In genomic region chr16:9446471-9447194, GRCh38 we compare ENCODE assay signal across 22 cellular contexts.
DNase-seq lines count a peak whose midpoint lies in the region; ATAC-seq lines count a peak whose summit lies in the region.
"Had no signal": no experiment of that assay in that cellular context is flagged by ENCODE, and none has a peak within 500 bp of the region (broad histone marks: within the 10 kb centered on the region; RNA-seq: fewer than 3 reads in every experiment).

No MANE protein-coding gene starts in this region.

- H3K4me2 ChIP-seq in mesendoderm (ENCODE audit: low read length), result no peak overlapping the region
- H3K4me2 ChIP-seq in neuronal stem cell (ENCODE audit: insufficient read depth, low read length, poor library complexity, severe bottlenecking), result no peak overlapping the region
- H3K4me2 ChIP-seq: PC-9 had no signal

- no peak overlapping the region for H2BK12ac ChIP-seq in neuronal stem cell (ENCODE audit: low read length)

- no peak overlapping the region for H2BK120ac ChIP-seq in mesendoderm (ENCODE audit: low read depth, low read length)
- H2BK120ac ChIP-seq in neuronal stem cell (ENCODE audit: low read depth, low read length), result no peak overlapping the region

- no peak overlapping the region for H3K14ac ChIP-seq in neuronal stem cell (ENCODE audit: low read length)

- no peak overlapping the region for H4K91ac ChIP-seq in neuronal stem cell (ENCODE audit: low read depth, low read length, poor library complexity)

- no CpG with 5 or more reads among the region's 6 CpGs for whole genome bisulfite sequencing in mesendoderm (ENCODE audit: extremely low coverage, insufficient coverage, low lambda C conversion rate)
- no CpG with 5 or more reads among the region's 6 CpGs for WGBS in neuronal stem cell (ENCODE audit: extremely low coverage in 2 of 2, insufficient read length in 2 of 2, insufficient replicate concordance in 1 of 2), 2 donors

- no peak overlapping the region for H3K23ac ChIP-seq in mesendoderm (ENCODE audit: low read length)
- H3K23ac ChIP-seq in neuronal stem cell (ENCODE audit: low read depth, low read length, poor library complexity), result no peak overlapping the region

- no peak overlapping the region for H4K5ac ChIP-seq in mesendoderm (ENCODE audit: low read length)

- no peak overlapping the region for H2AFZ ChIP-seq in neuronal stem cell (ENCODE audit: low read length)
- H2AFZ ChIP-seq: PC-9 had no signal

- H3K79me1 ChIP-seq in mesendoderm (ENCODE audit: low read length), result no peaks in the 10 kb centered on the region
- H3K79me1 ChIP-seq in neuronal stem cell (ENCODE audit: low read depth, low read length), result no peaks in the 10 kb centered on the region

- H2BK5ac ChIP-seq in mesendoderm (ENCODE audit: low read length) (no peak overlapping the region), neuronal stem cell (ENCODE audit: low read length) (no peak overlapping the region)

- H3K18ac ChIP-seq in mesendoderm (ENCODE audit: low read length), result no peak overlapping the region
- H3K18ac ChIP-seq in neuronal stem cell (ENCODE audit: low read length), result no peak overlapping the region

- no peaks in the 10 kb centered on the region for H3K79me2 ChIP-seq in mesendoderm (ENCODE audit: control insufficient read depth, insufficient read depth, low read length)

- no peaks in the 10 kb centered on the region for H3K36me3 ChIP-seq in mesendoderm (ENCODE audit: control insufficient read depth, insufficient read depth, low read length)
- no peaks in the 10 kb centered on the region for H3K36me3 ChIP-seq in neuronal stem cell (replicated peaks in 1 of 2; ENCODE audit: control insufficient read depth in 2 of 2, insufficient read depth in 2 of 2, low read length in 2 of 2)
- H3K36me3 ChIP-seq: MG63, SJSA1 had no signal

- H3K27me3 ChIP-seq in mesendoderm (ENCODE audit: insufficient read depth, low read length, poor library complexity) (no peaks in the 10 kb centered on the region), neuronal stem cell (ENCODE audit: control insufficient read depth in 3 of 3, insufficient read depth in 3 of 3, low read depth in 1 of 3, low read length in 3 of 3) (no peaks in the 10 kb centered on the region)
- H3K27me3 ChIP-seq: MG63 had no signal

- H3K27ac ChIP-seq in mesendoderm (ENCODE audit: low read depth, low read length), result no peak overlapping the region
- no peak overlapping the region for H3K27ac ChIP-seq in neuronal stem cell (replicated peaks; ENCODE audit: low read length)
- H3K27ac ChIP-seq: HL-60, PC-9, SJSA1 had no signal

- H2BK15ac ChIP-seq in mesendoderm (replicated peaks; ENCODE audit: low read depth) (no peak overlapping the region), neuronal stem cell (ENCODE audit: low read length) (no peak overlapping the region)

- no peak for DNase-seq in Right ventricle myocardium superior
- DNase-seq in Right ventricle myocardium inferior (ENCODE audit: missing footprints), result no peak
- DNase-seq in left cardiac atrium, result no peak
- DNase-seq in mesendoderm, result peak; percentile 39
- no peak for DNase-seq in effector CD8-positive, alpha-beta T cell (lab: John Stamatoyannopoulos, UW)
- no peak for DNase-seq in neuronal stem cell (ENCODE audit: low spot score)
- DNase-seq: 8988T; Calu3; CD4-positive, alpha-beta T cell; DMS53; Kasumi-1; NCI-H1048; NCI-H1436; NCI-H1930; NCI-H2171; NCI-H526; PC-9 had no signal

- ATAC-seq in Right ventricle myocardium superior (ENCODE audit: poor library complexity), result peak; percentile 87
- ATAC-seq in Right ventricle myocardium inferior, result no peak
- ATAC-seq in left cardiac atrium, result peak; percentile 72
- ATAC-seq in GM21367 (IDR thresholded peaks at IDR 0.05; ENCODE audit: unreplicated experiment), result no peak
- no peak for ATAC-seq in HG02623 (IDR thresholded peaks at IDR 0.05; ENCODE audit: unreplicated experiment)

- no peak overlapping the region for H3K9ac ChIP-seq in mesendoderm (ENCODE audit: low read length)
- no peak overlapping the region for H3K9ac ChIP-seq in neuronal stem cell (ENCODE audit: low read depth, low read length, poor library complexity)

- H3K4ac ChIP-seq in mesendoderm (ENCODE audit: low read depth, low read length) (no peak overlapping the region), neuronal stem cell (ENCODE audit: low read length) (no peak overlapping the region)

- H3K56ac ChIP-seq in mesendoderm (ENCODE audit: low read length), result no peak overlapping the region

- H2AK5ac ChIP-seq in mesendoderm (ENCODE audit: low read length) (no peak overlapping the region), neuronal stem cell (ENCODE audit: low read depth, low read length) (no peak overlapping the region)

- no peak overlapping the region for H4K8ac ChIP-seq in mesendoderm (ENCODE audit: low read depth, low read length)
- H4K8ac ChIP-seq in neuronal stem cell (ENCODE audit: low read depth, low read length), result no peak overlapping the region

- H3K4me3 ChIP-seq in mesendoderm (ENCODE audit: low read length) (no peak overlapping the region), neuronal stem cell (ENCODE audit: low read length in 2 of 2) (no peak overlapping the region)
- H3K4me3 ChIP-seq: MG63, PC-9, SJSA1 had no signal

- intact Hi-C loops in Right ventricle myocardium superior (cut with DNase I), result loop anchor here (2.0 kb wide), 1 partner anchor 76 kb away; no protein-coding TSS in a partner anchor
- intact Hi-C loops in Right ventricle myocardium inferior (cut with DNase I), result loop anchor here (1.0 to 10.0 kb wide), 4 partner anchors 44 to 351 kb away; no protein-coding TSS in a partner anchor
- intact Hi-C loops in left cardiac atrium (cut with DNase I), result no loop called here

- H3K9me3 ChIP-seq in neuronal stem cell (replicated peaks in 1 of 2; ENCODE audit: control insufficient read depth in 2 of 2, insufficient read depth in 1 of 2, low read depth in 1 of 2, low read length in 2 of 2), result peaks cover 0 to 2% of the 10 kb centered on the region in 2 donors
- H3K9me3 ChIP-seq: MG63, SJSA1 had no signal

- H3K4me1 ChIP-seq in mesendoderm (ENCODE audit: control insufficient read depth, low read depth, low read length) (no peaks in the 10 kb centered on the region), neuronal stem cell (ENCODE audit: control insufficient read depth in 2 of 2, insufficient read depth in 1 of 2, low read depth in 1 of 2, low read length in 2 of 2) (peaks cover 0 to 5% of the 10 kb centered on the region in 2 donors)
- H3K4me1 ChIP-seq: SJSA1 had no signal

Comparison
In these comparisons a context has a peak if more than half of its experiments do, and no peak if none do; other contexts are left out.
1. ATAC-seq: peak in Right ventricle myocardium superior (single experiment) and left cardiac atrium (2 of 2); none in Right ventricle myocardium inferior (single experiment), GM21367 (single experiment) and HG02623 (single experiment).
2. intact Hi-C loops: an anchor here in Right ventricle myocardium superior (2.0 kb wide) and Right ventricle myocardium inferior (1.0 to 10.0 kb wide); none called in left cardiac atrium.